ENCODE assay signal across 1 cellular context in the genomic region with DNA sequence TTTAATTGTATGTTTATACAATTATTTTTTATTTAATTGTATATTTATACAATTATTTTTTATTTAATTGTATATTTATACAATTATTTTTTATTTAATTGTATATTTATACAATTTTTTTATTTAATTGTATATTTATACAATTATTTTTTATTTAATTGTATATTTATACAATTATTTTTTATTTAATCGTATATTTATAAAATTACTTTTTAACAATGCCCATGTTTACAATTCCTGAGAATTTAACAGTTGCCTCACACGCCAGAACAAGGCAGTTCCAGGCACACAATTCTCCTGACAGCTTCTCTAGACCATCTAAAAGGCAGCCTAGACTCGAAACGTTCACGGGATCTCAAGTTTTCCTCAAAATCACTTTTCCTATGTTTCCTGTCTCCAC.
TF ChIP-seq lines count a peak whose summit lies in the region.

No MANE protein-coding gene starts in this region.

TF ChIP-seq in WTC11, 78 proteins besides CTCF, POLR2A, EP300 and RAD21:
- peak; percentile 92 for TF ChIP-seq HMGA2 (CRISPR knock-in tag; IDR thresholded peaks at IDR 0.05)
